Comparison of ENCODE assay signal across 1 cellular context in genomic region chr22:35824256-35824655, GRCh38.
TF ChIP-seq lines count a peak whose summit lies in the region.

No MANE protein-coding gene starts in this region.

TF ChIP-seq in HepG2, 621 proteins besides CTCF, POLR2A, EP300 and RAD21 (continued from another document and continues in another):
- TF ChIP-seq ARID4A (CRISPR knock-in tag; IDR thresholded peaks at IDR 0.05; ENCODE audit: borderline replicate concordance) (peak; percentile 28; the same call in 1 of the 2 replicates), MXD4 (CRISPR knock-in tag; IDR thresholded peaks at IDR 0.05) (no peak), ZNF331 (CRISPR knock-in tag; IDR thresholded peaks at IDR 0.05) (peak; percentile 61; the same call in 1 of the 2 replicates), NCOA2 (CRISPR knock-in tag; IDR thresholded peaks at IDR 0.05) (peak; percentile 90), ZNF281 (CRISPR knock-in tag; IDR thresholded peaks at IDR 0.05; ENCODE audit: borderline replicate concordance) (peak; percentile 20; the same call in 1 of the 2 replicates), JUND (CRISPR knock-in tag; IDR thresholded peaks at IDR 0.05) (no peak), TBX2 (CRISPR knock-in tag; IDR thresholded peaks at IDR 0.05; ENCODE audit: borderline replicate concordance) (no peak), NFYB (CRISPR knock-in tag; IDR thresholded peaks at IDR 0.05) (no peak), ZSCAN21 (CRISPR knock-in tag; IDR thresholded peaks at IDR 0.05; ENCODE audit: borderline replicate concordance) (no peak), HNF4A (CRISPR knock-in tag; IDR thresholded peaks at IDR 0.05) (peak; percentile 97), ZFYVE20 (CRISPR knock-in tag; IDR thresholded peaks at IDR 0.05; ENCODE audit: borderline replicate concordance, low read depth) (no peak), AKAP8 (CRISPR knock-in tag; IDR thresholded peaks at IDR 0.05) (no peak), POLR2AphosphoS2 (IDR thresholded peaks at IDR 0.05; ENCODE audit: low read depth, low read length) (no peak), AHDC1 (CRISPR knock-in tag; IDR thresholded peaks at IDR 0.05; ENCODE audit: borderline replicate concordance) (peak; percentile 93), TARDBP (CRISPR knock-in tag; IDR thresholded peaks at IDR 0.05) (peak; percentile 54; the same call in 1 of the 2 replicates), ZNF878 (CRISPR knock-in tag; IDR thresholded peaks at IDR 0.05) (0 out of 2 replicates have a peak, but pooled peaks have one; percentile 29), MTERF4 (CRISPR knock-in tag; IDR thresholded peaks at IDR 0.05) (no peak), NFE2L1 (CRISPR knock-in tag; IDR thresholded peaks at IDR 0.05; ENCODE audit: borderline replicate concordance) (no peak), CEBPG (CRISPR knock-in tag; IDR thresholded peaks at IDR 0.05) (peak; percentile 89), CREB1 (IDR thresholded peaks at IDR 0.05) (no peak), CREB1 (CRISPR knock-in tag; IDR thresholded peaks at IDR 0.05) (peak; percentile 63), ZNF513 (CRISPR knock-in tag; conservative IDR thresholded peaks at IDR 0.05) (no peak), ZNF777 (CRISPR knock-in tag; IDR thresholded peaks at IDR 0.05) (no peak), MXD1 (CRISPR knock-in tag; IDR thresholded peaks at IDR 0.05) (no peak), ATF1 (CRISPR knock-in tag; IDR thresholded peaks at IDR 0.05) (no peak), MEF2D (CRISPR knock-in tag; IDR thresholded peaks at IDR 0.05) (0 out of 2 replicates have a peak, but pooled peaks have one; percentile 32), ZNF629 (CRISPR knock-in tag; conservative IDR thresholded peaks at IDR 0.05) (0 out of 2 replicates have a peak, but pooled peaks have one; percentile 31), ISL2 (CRISPR knock-in tag; IDR thresholded peaks at IDR 0.05) (peak; percentile 67; the same call in 1 of the 2 replicates), E2F1 (CRISPR knock-in tag; IDR thresholded peaks at IDR 0.05) (no peak), ZGPAT (CRISPR knock-in tag; IDR thresholded peaks at IDR 0.05) (peak; percentile 50; the same call in 1 of the 2 replicates), ZBTB20 (CRISPR knock-in tag; IDR thresholded peaks at IDR 0.05; ENCODE audit: borderline replicate concordance, low read depth) (peak; percentile 37; the same call in 1 of the 2 replicates), FOXP1 (IDR thresholded peaks at IDR 0.05) (no peak), FOXP1 (CRISPR knock-in tag; IDR thresholded peaks at IDR 0.05) (peak; percentile 80), MBNL3 (CRISPR knock-in tag; conservative IDR thresholded peaks at IDR 0.05) (no peak), TBP (CRISPR knock-in tag; IDR thresholded peaks at IDR 0.05) (no peak), MED13 (CRISPR knock-in tag; IDR thresholded peaks at IDR 0.05) (no peak), CEBPB (IDR thresholded peaks at IDR 0.05; ENCODE audit: borderline replicate concordance, low read depth, low read length) (peak; percentile 83), ZNF710 (CRISPR knock-in tag; IDR thresholded peaks at IDR 0.05; ENCODE audit: borderline replicate concordance) (0 out of 2 replicates have a peak, but pooled peaks have one; percentile 48), ZMYM4 (CRISPR knock-in tag; IDR thresholded peaks at IDR 0.05) (peak; percentile 66), FOXO1 (CRISPR knock-in tag; IDR thresholded peaks at IDR 0.05) (peak; percentile 82), ZNF580 (CRISPR knock-in tag; IDR thresholded peaks at IDR 0.05; ENCODE audit: borderline replicate concordance, low read depth) (no peak), ZNF614 (CRISPR knock-in tag; IDR thresholded peaks at IDR 0.05; ENCODE audit: borderline replicate concordance) (no peak)
